ENCODE assay signal across 8 cellular contexts in genomic region chr1:201877877-201878339, GRCh38. TPM values are rescaled to one million over a fixed set of nuclear protein-coding genes. Genes with fewer than 3 reads are reported as not detected.
DNase-seq lines count a peak whose midpoint lies in the region; TF ChIP-seq lines count a peak whose summit lies in the region.

No MANE protein-coding gene starts in this region.

- no peak overlapping the region for H3K23ac ChIP-seq in neuronal stem cell (ENCODE audit: low read depth, low read length, poor library complexity)

- peaks cover 5% of the 10 kb centered on the region; the same call in 1 of the 2 replicates for H3K4me1 ChIP-seq in DOHH2 (ENCODE audit: control insufficient read depth, low read length)
- peaks cover 6% of the 10 kb centered on the region for H3K4me1 ChIP-seq in fibroblast of lung (ENCODE audit: control insufficient read depth, extremely low read depth, insufficient read depth, low read length)
- peaks cover 0 to 4% of the 10 kb centered on the region in 2 donors for H3K4me1 ChIP-seq in neuronal stem cell (ENCODE audit: control insufficient read depth in 2 of 2, insufficient read depth in 1 of 2, low read depth in 1 of 2, low read length in 2 of 2)

- DNase-seq in HL-60 (ENCODE audit: low read depth in 1 of 2, low spot score in 1 of 2) (peak in 1 of 2 experiments; percentile 28), SKM-1 treated with dmso at 0.1 percent for 144 hours (lab: John Stamatoyannopoulos, UW; ENCODE audit: unreplicated experiment) (peak; percentile 55), fibroblast of lung (ENCODE audit: low read depth in 2 of 2) (peak; percentile 46 to 69), neuronal stem cell (ENCODE audit: low spot score) (peak; percentile 35), GF-D8 (lab: John Stamatoyannopoulos, UW) (no peak), NCI-H1048 (lab: John Stamatoyannopoulos, UW) (no peak), NCI-H2029 (lab: John Stamatoyannopoulos, UW) (no peak)

- peak; percentile 65 for TF ChIP-seq CTCF in DOHH2 (IDR thresholded peaks at IDR 0.05; ENCODE audit: low read depth, low read length, poor library complexity, severe bottlenecking)
- peak; percentile 24 for TF ChIP-seq CTCF in HL-60 (IDR thresholded peaks at IDR 0.05; ENCODE audit: insufficient read depth, low read length)
- peak; percentile 62 to 84 for TF ChIP-seq CTCF in fibroblast of lung (conservative IDR thresholded peaks at IDR 0.05 in 1 of 2, IDR thresholded peaks at IDR 0.05 in 1 of 2; ENCODE audit: low read depth in 1 of 2, low read length in 2 of 2)

- no peak overlapping the region for H2BK120ac ChIP-seq in neuronal stem cell (ENCODE audit: low read depth, low read length)

- no peak overlapping the region for H2BK5ac ChIP-seq in neuronal stem cell (ENCODE audit: low read length)

- no peaks in the 10 kb centered on the region for H3K79me2 ChIP-seq in DOHH2 (ENCODE audit: control insufficient read depth, low read length)
- H3K79me2 ChIP-seq in fibroblast of lung (ENCODE audit: control insufficient read depth, insufficient read depth, low read length) = no peaks in the 10 kb centered on the region

- H3F3A ChIP-seq in DOHH2 (ENCODE audit: control insufficient read depth, insufficient read depth) = peaks cover 6% of the 10 kb centered on the region

- no peak overlapping the region for H2BK12ac ChIP-seq in neuronal stem cell (ENCODE audit: low read length)

- no peak overlapping the region for H3K9ac ChIP-seq in fibroblast of lung (ENCODE audit: insufficient read depth, low read length)
- no peak overlapping the region for H3K9ac ChIP-seq in neuronal stem cell (ENCODE audit: low read depth, low read length, poor library complexity)

- no peak overlapping the region for H3K18ac ChIP-seq in neuronal stem cell (ENCODE audit: low read length)

- H3K27ac ChIP-seq in DOHH2 (ENCODE audit: low read depth, low read length) (no peak overlapping the region), HL-60 (replicated peaks) (no peak overlapping the region), fibroblast of lung (ENCODE audit: insufficient read depth, low read length) (no peak overlapping the region), neuronal stem cell (replicated peaks; ENCODE audit: low read length) (no peak overlapping the region)

- H3K4ac ChIP-seq in neuronal stem cell (ENCODE audit: low read length) = no peak overlapping the region

- no peaks in the 10 kb centered on the region for H3K9me3 ChIP-seq in DOHH2 (ENCODE audit: control insufficient read depth, insufficient read depth, low read length)
- no peaks in the 10 kb centered on the region for H3K9me3 ChIP-seq in fibroblast of lung (ENCODE audit: control insufficient read depth, insufficient read depth, low read depth, low read length)
- H3K9me3 ChIP-seq in neuronal stem cell (replicated peaks in 1 of 2; ENCODE audit: control insufficient read depth in 2 of 2, insufficient read depth in 1 of 2, low read depth in 1 of 2, low read length in 2 of 2) = no peaks in the 10 kb centered on the region

- no peaks in the 10 kb centered on the region for H3K79me1 ChIP-seq in neuronal stem cell (ENCODE audit: low read depth, low read length)

- H3K27me3 ChIP-seq in DOHH2 (ENCODE audit: control insufficient read depth, low read length) = no peaks in the 10 kb centered on the region; the same call in 1 of the 2 replicates
- H3K27me3 ChIP-seq in HL-60 (ENCODE audit: insufficient read depth, poor library complexity, severe bottlenecking) = no peaks in the 10 kb centered on the region
- H3K27me3 ChIP-seq in fibroblast of lung (ENCODE audit: control insufficient read depth, insufficient read depth, low read length) = no peaks in the 10 kb centered on the region
- no peaks in the 10 kb centered on the region for H3K27me3 ChIP-seq in neuronal stem cell (ENCODE audit: control insufficient read depth in 3 of 3, insufficient read depth in 3 of 3, low read depth in 1 of 3, low read length in 3 of 3)

- no peak overlapping the region for H3K4me3 ChIP-seq in DOHH2 (ENCODE audit: low read length)
- H3K4me3 ChIP-seq in HL-60 (replicated peaks; ENCODE audit: insufficient read depth, low read length) = no peak overlapping the region
- no peak overlapping the region for H3K4me3 ChIP-seq in fibroblast of lung (replicated peaks in 1 of 4; ENCODE audit: control extremely low read depth in 1 of 4, insufficient read depth in 1 of 4, low read depth in 3 of 4, low read length in 4 of 4)
- no peak overlapping the region for H3K4me3 ChIP-seq in neuronal stem cell (ENCODE audit: low read length in 2 of 2)

- H2BK15ac ChIP-seq in neuronal stem cell (ENCODE audit: low read length) = no peak overlapping the region

- no peak overlapping the region for H4K91ac ChIP-seq in neuronal stem cell (ENCODE audit: low read depth, low read length, poor library complexity)

- H3K36me3 ChIP-seq in DOHH2 (ENCODE audit: control insufficient read depth, low read length) = peaks cover 40% of the 10 kb centered on the region
- H3K36me3 ChIP-seq in fibroblast of lung (ENCODE audit: control insufficient read depth, insufficient read depth, low read length) = peaks cover 8% of the 10 kb centered on the region
- H3K36me3 ChIP-seq in neuronal stem cell (replicated peaks in 1 of 2; ENCODE audit: control insufficient read depth in 2 of 2, insufficient read depth in 2 of 2, low read length in 2 of 2) = peaks cover 24 to 63% of the 10 kb centered on the region in 2 donors

- H3K14ac ChIP-seq in neuronal stem cell (ENCODE audit: low read length) = no peak overlapping the region

- peaks cover 4% of the 10 kb centered on the region; the same call in 1 of the 2 replicates for H4K20me1 ChIP-seq in DOHH2 (ENCODE audit: control insufficient read depth, insufficient read depth, low read depth, low read length)
- no peaks in the 10 kb centered on the region for H4K20me1 ChIP-seq in fibroblast of lung (ENCODE audit: control insufficient read depth, extremely low read depth, insufficient read depth, low read length)

- H2AFZ ChIP-seq in fibroblast of lung (ENCODE audit: low read length) (no peak overlapping the region), neuronal stem cell (ENCODE audit: low read length) (no peak overlapping the region)

- H3K4me2 ChIP-seq in DOHH2 (ENCODE audit: low read length) (no peak overlapping the region), fibroblast of lung (ENCODE audit: extremely low read depth, insufficient read depth, low read length) (no peak overlapping the region), neuronal stem cell (ENCODE audit: insufficient read depth, low read length, poor library complexity, severe bottlenecking) (no peak overlapping the region)

- no peak overlapping the region for H2AK5ac ChIP-seq in neuronal stem cell (ENCODE audit: low read depth, low read length)

- WGBS in neuronal stem cell (ENCODE audit: extremely low coverage in 2 of 2, insufficient read length in 2 of 2, insufficient replicate concordance in 1 of 2), 2 donors = no CpG with 5 or more reads among the region's 6 CpGs

- H4K8ac ChIP-seq in neuronal stem cell (ENCODE audit: low read depth, low read length) = no peak overlapping the region

- no peaks in the 10 kb centered on the region for H3K9me2 ChIP-seq in DOHH2 (replicated peaks; ENCODE audit: control insufficient read depth, low read length)

RNA-seq across cellular contexts. Expression of gene SHISA4, which starts 10.8 kb away (rescaled TPM):
- 15.4 and 27.1 TPM in 2 replicates for total RNA-seq in fibroblast of lung
- 19.0 and 19.2 TPM in 2 replicates for polyA plus RNA-seq in fibroblast of lung
- 33.9 and 36.0 TPM in 2 replicates for polyA plus RNA-seq in fibroblast of lung (2012)
- polyA minus RNA-seq in fibroblast of lung (ENCODE audit: low replicate concordance) = 85.3 and 92.1 TPM in 2 replicates
- 10.6 TPM for polyA plus RNA-seq in neuronal stem cell (2013, experiment 1 of 2)
- polyA plus RNA-seq in neuronal stem cell (2013, experiment 2 of 2) = 11.6 TPM

RNA-seq across cellular contexts. Expression of gene IPO9, which starts 49.0 kb away (rescaled TPM):
- 19.0 and 28.4 TPM in 2 replicates for total RNA-seq in fibroblast of lung
- 29.2 and 44.5 TPM in 2 replicates for polyA plus RNA-seq in fibroblast of lung
- polyA plus RNA-seq in fibroblast of lung (2012) = 31.8 and 46.4 TPM in 2 replicates
- 54.0 and 56.7 TPM in 2 replicates for polyA minus RNA-seq in fibroblast of lung (ENCODE audit: low replicate concordance)
- polyA plus RNA-seq in neuronal stem cell (2013, experiment 1 of 2) = 67.4 TPM
- 68.8 TPM for polyA plus RNA-seq in neuronal stem cell (2013, experiment 2 of 2)

Comparison
In these comparisons a context has a peak if more than half of its experiments do, and no peak if none do; other contexts are left out.
1. DNase-seq: peak in SKM-1 treated with dmso at 0.1 percent for 144 hours (single experiment), fibroblast of lung (2 of 2) and neuronal stem cell (single experiment); none in GF-D8 (single experiment), NCI-H1048 (single experiment) and NCI-H2029 (single experiment).
2. Peak in every context shown above with its lines, with median percentiles within 50 percentile points of each other: CTCF ChIP-seq.